Comparison of ENCODE assay signal across 9 cellular contexts in the genomic region with DNA sequence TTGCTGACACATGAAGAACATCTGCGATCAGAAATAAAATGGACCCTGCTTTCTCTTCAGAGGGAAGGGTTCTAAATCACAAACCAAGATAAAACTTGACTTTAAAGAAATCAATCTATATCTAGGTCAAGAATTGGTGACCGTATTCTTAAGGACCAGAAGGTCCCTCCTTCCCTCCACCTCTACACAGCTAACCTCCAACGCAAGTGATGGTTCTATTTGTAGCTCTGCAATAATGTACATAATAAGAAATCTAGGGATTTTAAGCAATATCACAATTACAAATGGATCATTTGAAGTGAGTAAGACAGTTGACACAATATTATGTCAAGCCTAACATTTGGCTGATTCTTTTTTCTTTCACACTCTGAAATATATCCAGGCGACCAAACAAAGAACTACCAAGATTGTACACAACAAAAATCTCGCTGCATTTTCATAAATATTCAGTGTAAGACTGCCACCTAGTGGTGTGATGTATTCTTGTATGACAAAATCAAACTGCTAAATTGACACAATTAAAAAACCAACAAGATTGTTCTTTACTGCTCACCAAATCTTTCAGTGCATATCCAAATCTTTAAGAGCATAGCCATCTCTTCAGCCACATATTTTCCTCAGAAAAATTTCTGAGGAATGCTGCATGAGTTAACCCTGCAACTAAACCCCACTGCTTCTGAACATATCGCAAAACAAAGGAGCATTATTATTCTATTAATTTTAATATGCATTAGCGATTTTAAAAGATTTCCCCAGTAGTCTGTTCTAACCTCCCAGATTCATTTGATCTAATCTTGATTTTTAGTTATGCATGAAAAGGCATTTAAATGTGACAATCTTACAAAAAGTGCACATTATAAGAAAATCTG. TPM values are rescaled to one million over a fixed set of nuclear protein-coding genes. Genes with fewer than 3 reads are reported as not detected.
DNase-seq lines count a peak whose midpoint lies in the region; ATAC-seq, FAIRE-seq and TF ChIP-seq lines count a peak whose summit lies in the region.
"Had no signal": no experiment of that assay in that cellular context is flagged by ENCODE, and none has a peak within 500 bp of the region (broad histone marks: within the 10 kb centered on the region; RNA-seq: fewer than 3 reads in every experiment).

No MANE protein-coding gene starts in this region.

- H3K4me1 ChIP-seq in transverse colon = peaks cover 0 to 3% (median 0%) of the 10 kb centered on the region in 4 donors

- no peaks in the 10 kb centered on the region for H3K9me3 Mint-ChIP-seq in natural killer cell
- H3K9me3 Mint-ChIP-seq in natural killer cell treated with Interleukin-12 subunit alpha and Interleukin-12 subunit beta and Interleukin-15 and Interleukin-18, amount 100 ng/mL, for 72 hours = no peaks in the 10 kb centered on the region

- peaks cover 0 to 4% of the 10 kb centered on the region in 2 donors for H3K27me3 Mint-ChIP-seq in natural killer cell (ENCODE audit: low read depth in 2 of 2)
- peaks cover 0 to 7% of the 10 kb centered on the region in 2 donors for H3K27me3 Mint-ChIP-seq in natural killer cell treated with Interleukin-12 subunit alpha and Interleukin-12 subunit beta and Interleukin-15 and Interleukin-18, amount 100 ng/mL, for 72 hours

- TF ChIP-seq CTCF in natural killer cell (IDR thresholded peaks at IDR 0.05) = peak; percentile 81
- peak; percentile 28 for TF ChIP-seq CTCF in bronchial epithelial cell (IDR thresholded peaks at IDR 0.05; ENCODE audit: insufficient read depth, low read length, severe bottlenecking)
- TF ChIP-seq CTCF in transverse colon (IDR thresholded peaks at IDR 0.05) = peak; percentile 70 to 81 (median 77)

- H3K36me3 Mint-ChIP-seq in natural killer cell = no peaks in the 10 kb centered on the region
- H3K36me3 Mint-ChIP-seq in natural killer cell treated with Interleukin-12 subunit alpha and Interleukin-12 subunit beta and Interleukin-15 and Interleukin-18, amount 100 ng/mL, for 72 hours = no peaks in the 10 kb centered on the region

- DNase-seq in natural killer cell (no peak), KG1 (lab: John Stamatoyannopoulos, UW) (peak; percentile 63), NOMO-1 treated with dmso at 0.1 percent for 144 hours (lab: John Stamatoyannopoulos, UW; ENCODE audit: unreplicated experiment) (peak; percentile 37), bronchial epithelial cell (ENCODE audit: low read depth) (peak; percentile 69), left kidney (ENCODE audit: low read depth, low spot score) (peak; percentile 87), transverse colon (no peak)
- no peak for DNase-seq in natural killer cell treated with Interleukin-12 subunit alpha and Interleukin-12 subunit beta and Interleukin-15 and Interleukin-18, amount 100 ng/mL, for 72 hours (ENCODE audit: low spot score)

- no peak for TF ChIP-seq EP300 in transverse colon (IDR thresholded peaks at IDR 0.05; ENCODE audit: low read depth)

- in situ Hi-C loops in transverse colon (cut with MboI; ENCODE audit: low pct_ligation_motif_present in 1 of 4, low pct_unique_long_range_greater_than_20kb in 1 of 4, low sequenced_read_pairs in 3 of 4) = loop anchor here in 3 of 4 donors (10.0 to 25.0 kb wide), 3 partner anchors 523 to 780 kb away; no protein-coding TSS in a partner anchor

- H3K4me3 ChIP-seq in bronchial epithelial cell (ENCODE audit: low read depth, low read length) (no peak overlapping the region), transverse colon (no peak overlapping the region)

- H3K9me3 ChIP-seq in transverse colon = no peaks in the 10 kb centered on the region

- no peak for TF ChIP-seq POLR2A in transverse colon (IDR thresholded peaks at IDR 0.05)

- no peak overlapping the region for H3K27ac ChIP-seq in transverse colon
- H3K27ac ChIP-seq: epithelial cell of prostate had no signal

- WGBS in transverse colon (ENCODE audit: low coverage in 1 of 2), 2 donors = 53 to 59% methylated on average over 7 of the region's 7 CpGs

- no peaks in the 10 kb centered on the region for H3K27me3 ChIP-seq in bronchial epithelial cell (ENCODE audit: control insufficient read depth, insufficient read depth, low read length)
- no peaks in the 10 kb centered on the region for H3K27me3 ChIP-seq in transverse colon

- H3K36me3 ChIP-seq in bronchial epithelial cell (ENCODE audit: control insufficient read depth, insufficient read depth, low read length) (no peaks in the 10 kb centered on the region), transverse colon (no peaks in the 10 kb centered on the region)

- intact Hi-C loops in natural killer cell (cut with micrococcal nuclease) = loop anchor here (1.0 to 2.0 kb wide), 4 partner anchors 536 to 1115 kb away; no protein-coding TSS in a partner anchor
- intact Hi-C loops in transverse colon (cut with DNase I; ENCODE audit: low total_unique reads) = no loop called here

- ATAC-seq in natural killer cell (peak; percentile 75 to 79 (median 77)), HG02610 (IDR thresholded peaks at IDR 0.05; ENCODE audit: unreplicated experiment) (no peak)
- ATAC-seq in natural killer cell treated with Interleukin-12 subunit alpha and Interleukin-12 subunit beta and Interleukin-15 and Interleukin-18, amount 100 ng/mL, for 72 hours = no peak

- no peak overlapping the region for H3K4me3 Mint-ChIP-seq in natural killer cell
- H3K4me3 Mint-ChIP-seq in natural killer cell treated with Interleukin-12 subunit alpha and Interleukin-12 subunit beta and Interleukin-15 and Interleukin-18, amount 100 ng/mL, for 72 hours = no peak overlapping the region

- H3K27ac Mint-ChIP-seq in natural killer cell = no peak overlapping the region
- H3K27ac Mint-ChIP-seq in natural killer cell treated with Interleukin-12 subunit alpha and Interleukin-12 subunit beta and Interleukin-15 and Interleukin-18, amount 100 ng/mL, for 72 hours = no peak overlapping the region

- no peak for FAIRE-seq in bronchial epithelial cell (lab: Jason Lieb, UNC)

- peaks cover 5 to 6% of the 10 kb centered on the region in 2 donors for H3K4me1 Mint-ChIP-seq in natural killer cell
- peaks cover 4 to 5% of the 10 kb centered on the region in 2 donors for H3K4me1 Mint-ChIP-seq in natural killer cell treated with Interleukin-12 subunit alpha and Interleukin-12 subunit beta and Interleukin-15 and Interleukin-18, amount 100 ng/mL, for 72 hours (ENCODE audit: low read depth in 2 of 2)

RNA-seq across cellular contexts. Expression of a gene that starts 44.5 kb away (rescaled TPM):
- total RNA-seq in natural killer cell (1 to 10 TPM in 2 of 3 donors, under 1 TPM in 1; 0.75 to 1.9 (median 1.4) TPM), bronchial epithelial cell (10.5 and 14.8 TPM in 2 replicates), transverse colon (10 to 100 TPM; 47.9 to 79.4 (median 54.3) TPM)
- total RNA-seq in natural killer cell treated with Interleukin-12 subunit alpha and Interleukin-12 subunit beta and Interleukin-15 and Interleukin-18, amount 100 ng/mL, for 72 hours = under 1 TPM; 0.31 to 0.45 TPM

Comparison
In these comparisons a context has a peak if more than half of its experiments do, and no peak if none do; other contexts are left out.
1. ATAC-seq: peak in natural killer cell (3 of 3); none in natural killer cell treated with Interleukin-12 subunit alpha and Interleukin-12 subunit beta and Interleukin-15 and Interleukin-18, amount 100 ng/mL, for 72 hours (0 of 2) and HG02610 (single experiment).
2. DNase-seq: peak in KG1 (single experiment), NOMO-1 treated with dmso at 0.1 percent for 144 hours (single experiment), bronchial epithelial cell (single experiment) and left kidney (single experiment); none in natural killer cell (single experiment), natural killer cell treated with Interleukin-12 subunit alpha and Interleukin-12 subunit beta and Interleukin-15 and Interleukin-18, amount 100 ng/mL, for 72 hours (single experiment) and transverse colon (single experiment).
3. CTCF ChIP-seq: peak in every context shown above with its lines; median percentile 81 in natural killer cell; 77 in transverse colon; 28 in bronchial epithelial cell.